22 cellular contexts compared by ENCODE assay signal in genomic region chr12:24915501-24915900, GRCh38. TPM values are rescaled to one million over a fixed set of nuclear protein-coding genes. Genes with fewer than 3 reads are reported as not detected.
DNase-seq lines count a peak whose midpoint lies in the region; ATAC-seq and TF ChIP-seq lines count a peak whose summit lies in the region.
"Had no signal": no experiment of that assay in that cellular context is flagged by ENCODE, and none has a peak within 500 bp of the region (broad histone marks: within the 10 kb centered on the region; RNA-seq: fewer than 3 reads in every experiment).

No MANE protein-coding gene starts in this region.

- DNase-seq in NCI-H69 (lab: John Stamatoyannopoulos, UW) (peak; percentile 5), SK-N-DZ (ENCODE audit: low spot score) (peak; percentile 68), epidermal melanocyte (ENCODE audit: insufficient read length, low spot score) (no peak), cortex of kidney (lab: John Stamatoyannopoulos, UW) (no peak)
- DNase-seq: 8988T; ACHN; BE2C; C1 segment of cervical spinal cord; CD4-positive, alpha-beta memory T cell; CD4-positive, CD25-positive, alpha-beta regulatory T cell; CD8-positive, alpha-beta memory T cell; COR-L47; DMS 273 treated with DMSO at 0.1 percent for 48 hours; DMS153; DMS53; DMS79; DND-41; EL; GDM1 had no signal

- ATAC-seq in SK-N-SH treated with all-trans-retinoic acid at 6 μM for 48 hours (no peak), HG03095 (IDR thresholded peaks at IDR 0.05; ENCODE audit: unreplicated experiment) (no peak)
- ATAC-seq: GM12878 had no signal

TF ChIP-seq in SK-N-SH treated with all-trans-retinoic acid at 6 μM for 48 hours, 23 proteins besides CTCF, POLR2A, EP300 and RAD21:
- TF ChIP-seq ZNF8 (CRISPR knock-in tag; IDR thresholded peaks at IDR 0.05) (no peak), TCF4 (CRISPR knock-in tag; IDR thresholded peaks at IDR 0.05; ENCODE audit: borderline replicate concordance) (peak; percentile 78; the same call in 1 of the 2 replicates), TOX (CRISPR knock-in tag; IDR thresholded peaks at IDR 0.05; ENCODE audit: borderline replicate concordance) (no peak), BACH2 (CRISPR knock-in tag; IDR thresholded peaks at IDR 0.05; ENCODE audit: borderline replicate concordance) (no peak), TSHZ2 (CRISPR knock-in tag; IDR thresholded peaks at IDR 0.05) (peak; percentile 56; the same call in 1 of the 2 replicates), ZFP3 (CRISPR knock-in tag; IDR thresholded peaks at IDR 0.05) (no peak)

RNA-seq across cellular contexts. Expression of gene BCAT1, which starts 33.4 kb away (rescaled TPM):
- polyA plus RNA-seq in SK-N-DZ (2014; cell fraction: cytosol; rRNA removed) = 70.1 and 74.8 TPM in 2 replicates
- 41.3 and 41.6 TPM in 2 replicates for polyA plus RNA-seq in SK-N-DZ (2014; cell fraction: nucleus; rRNA removed)

Comparison
In these comparisons a context has a peak if more than half of its experiments do, and no peak if none do; other contexts are left out.
1. DNase-seq: peak in NCI-H69 (single experiment) and SK-N-DZ (single experiment); none in epidermal melanocyte (single experiment) and cortex of kidney (single experiment).